Comparison of ENCODE assay signal across 1 cellular context in the genomic region with DNA sequence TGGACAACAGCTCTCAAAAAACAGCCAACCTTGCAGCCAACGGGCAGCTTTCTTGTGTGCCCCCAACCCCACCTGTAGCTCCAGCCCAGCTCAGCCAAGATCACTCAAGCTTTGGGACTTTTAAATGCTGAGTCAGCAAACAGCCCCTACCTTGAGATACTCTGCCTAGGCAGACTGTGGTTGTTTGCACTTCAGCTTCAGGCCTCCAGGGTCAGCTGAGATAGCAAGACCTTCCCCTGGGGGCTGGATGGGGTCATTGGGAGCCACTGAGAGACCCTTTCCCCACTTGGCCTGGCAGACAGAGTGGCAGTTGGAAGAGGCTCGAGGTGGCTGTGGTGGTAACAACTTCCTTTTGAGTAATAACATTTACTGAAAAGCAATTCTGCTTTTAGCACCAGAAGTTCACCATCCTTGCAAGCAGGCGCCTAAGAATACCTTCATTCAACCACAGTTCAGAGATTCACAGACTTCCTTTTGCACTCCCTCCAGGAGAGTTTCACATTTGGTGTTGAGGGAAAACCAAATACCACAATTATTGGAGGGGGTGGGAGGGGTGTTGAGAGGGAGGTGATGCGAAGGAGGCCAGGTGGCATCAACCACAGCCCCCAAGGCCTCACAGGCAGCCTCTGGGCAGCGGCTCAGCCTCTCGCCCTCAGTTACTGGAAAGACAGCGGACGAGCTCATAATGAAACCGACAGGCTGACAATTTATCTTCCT.
A peak's percentile ranks its signal among the peaks of the same experiment; 100 is the strongest.
TF ChIP-seq lines count a peak whose summit lies in the region.

No MANE protein-coding gene starts in this region.

TF ChIP-seq in HepG2, 621 proteins besides CTCF, POLR2A, EP300 and RAD21 (continued from another document and continues in another):
- TF ChIP-seq ZNF777 (CRISPR knock-in tag; IDR thresholded peaks at IDR 0.05) (0 out of 2 replicates have a peak, but pooled peaks have one; percentile 14), ZNF678 (CRISPR knock-in tag; IDR thresholded peaks at IDR 0.05) (peak; percentile 28; the same call in 1 of the 2 replicates), ZSCAN22 (CRISPR knock-in tag; IDR thresholded peaks at IDR 0.05) (no peak), ZNF605 (CRISPR knock-in tag; IDR thresholded peaks at IDR 0.05) (peak; percentile 45), ZSCAN31 (CRISPR knock-in tag; IDR thresholded peaks at IDR 0.05; ENCODE audit: low read depth) (peak; percentile 68; the same call in 1 of the 2 replicates), ZBTB20 (CRISPR knock-in tag; IDR thresholded peaks at IDR 0.05; ENCODE audit: borderline replicate concordance, low read depth) (no peak), ZNF747 (CRISPR knock-in tag; IDR thresholded peaks at IDR 0.05; ENCODE audit: borderline replicate concordance) (0 out of 2 replicates have a peak, but pooled peaks have one; percentile 52), CBFB (CRISPR knock-in tag; IDR thresholded peaks at IDR 0.05) (0 out of 2 replicates have a peak, but pooled peaks have one; percentile 12), PHF21A (CRISPR knock-in tag; IDR thresholded peaks at IDR 0.05) (peak; percentile 65; the same call in 1 of the 2 replicates), MEIS1 (CRISPR knock-in tag; IDR thresholded peaks at IDR 0.05; ENCODE audit: borderline replicate concordance) (0 out of 2 replicates have a peak, but pooled peaks have one; percentile 30), ZNF614 (CRISPR knock-in tag; IDR thresholded peaks at IDR 0.05; ENCODE audit: borderline replicate concordance) (no peak), ZFX (CRISPR knock-in tag; IDR thresholded peaks at IDR 0.05; ENCODE audit: low read depth) (peak; percentile 50), BCL6 (CRISPR knock-in tag; IDR thresholded peaks at IDR 0.05) (peak; percentile 46), SALL2 (CRISPR knock-in tag; IDR thresholded peaks at IDR 0.05) (0 out of 2 replicates have a peak, but pooled peaks have one; percentile 85), ARNT2 (CRISPR knock-in tag; IDR thresholded peaks at IDR 0.05; ENCODE audit: low read depth) (peak; percentile 59; the same call in 1 of the 2 replicates), KLF16 (CRISPR knock-in tag; IDR thresholded peaks at IDR 0.05) (0 out of 4 replicates have a peak, but pooled peaks of 1 of the 2 experiments have one; percentile 48), ZNF34 (CRISPR knock-in tag; IDR thresholded peaks at IDR 0.05; ENCODE audit: borderline replicate concordance) (0 out of 2 replicates have a peak, but pooled peaks have one; percentile 32), RFX5 (IDR thresholded peaks at IDR 0.05; ENCODE audit: low read depth, low read length) (peak; percentile 74; the same call in 1 of the 2 replicates), NFIB (CRISPR knock-in tag; IDR thresholded peaks at IDR 0.05; ENCODE audit: borderline replicate concordance) (no peak), SPEN (CRISPR knock-in tag; IDR thresholded peaks at IDR 0.05; ENCODE audit: low read depth) (0 out of 2 replicates have a peak, but pooled peaks have one; percentile 27), MATR3 (CRISPR knock-in tag; IDR thresholded peaks at IDR 0.05) (no peak), KDM2A (CRISPR knock-in tag; IDR thresholded peaks at IDR 0.05; ENCODE audit: borderline replicate concordance, low read depth) (peak; percentile 38; the same call in 1 of the 2 replicates), ARNTL (CRISPR knock-in tag; IDR thresholded peaks at IDR 0.05) (0 out of 2 replicates have a peak, but pooled peaks have one; percentile 60), MAFF (IDR thresholded peaks at IDR 0.05; ENCODE audit: low read depth, low read length) (peak; percentile 100), NR2F6 (IDR thresholded peaks at IDR 0.05) (0 out of 2 replicates have a peak, but pooled peaks have one; percentile 39), NR2F6 (CRISPR knock-in tag; IDR thresholded peaks at IDR 0.05) (no peak), ZNF44 (CRISPR knock-in tag; IDR thresholded peaks at IDR 0.05) (0 out of 2 replicates have a peak, but pooled peaks have one; percentile 4), SMC3 (IDR thresholded peaks at IDR 0.05; ENCODE audit: low read length) (peak; percentile 21; the same call in 1 of the 2 replicates), YEATS4 (CRISPR knock-in tag; IDR thresholded peaks at IDR 0.05; ENCODE audit: borderline replicate concordance) (no peak), MAFG (CRISPR knock-in tag; IDR thresholded peaks at IDR 0.05) (peak; percentile 98), TRIM24 (CRISPR knock-in tag; IDR thresholded peaks at IDR 0.05) (no peak), RBM22 (optimal IDR thresholded peaks at IDR 0.05; ENCODE audit: low read length) (no peak), TEAD3 (CRISPR knock-in tag; optimal IDR thresholded peaks at IDR 0.05; ENCODE audit: borderline replicate concordance) (peak; percentile 13), ZNF232 (CRISPR knock-in tag; IDR thresholded peaks at IDR 0.05; ENCODE audit: borderline replicate concordance) (0 out of 2 replicates have a peak, but pooled peaks have one; percentile 18), ZNF746 (CRISPR knock-in tag; IDR thresholded peaks at IDR 0.05) (0 out of 2 replicates have a peak, but pooled peaks have one; percentile 23), ZNF598 (CRISPR knock-in tag; IDR thresholded peaks at IDR 0.05; ENCODE audit: borderline replicate concordance) (0 out of 2 replicates have a peak, but pooled peaks have one; percentile 44), ZNF782 (CRISPR knock-in tag; IDR thresholded peaks at IDR 0.05; ENCODE audit: borderline replicate concordance) (peak; percentile 39; the same call in 1 of the 2 replicates), NCOA1 (CRISPR knock-in tag; IDR thresholded peaks at IDR 0.05) (no peak)
- TF ChIP-seq, protein P1, sequence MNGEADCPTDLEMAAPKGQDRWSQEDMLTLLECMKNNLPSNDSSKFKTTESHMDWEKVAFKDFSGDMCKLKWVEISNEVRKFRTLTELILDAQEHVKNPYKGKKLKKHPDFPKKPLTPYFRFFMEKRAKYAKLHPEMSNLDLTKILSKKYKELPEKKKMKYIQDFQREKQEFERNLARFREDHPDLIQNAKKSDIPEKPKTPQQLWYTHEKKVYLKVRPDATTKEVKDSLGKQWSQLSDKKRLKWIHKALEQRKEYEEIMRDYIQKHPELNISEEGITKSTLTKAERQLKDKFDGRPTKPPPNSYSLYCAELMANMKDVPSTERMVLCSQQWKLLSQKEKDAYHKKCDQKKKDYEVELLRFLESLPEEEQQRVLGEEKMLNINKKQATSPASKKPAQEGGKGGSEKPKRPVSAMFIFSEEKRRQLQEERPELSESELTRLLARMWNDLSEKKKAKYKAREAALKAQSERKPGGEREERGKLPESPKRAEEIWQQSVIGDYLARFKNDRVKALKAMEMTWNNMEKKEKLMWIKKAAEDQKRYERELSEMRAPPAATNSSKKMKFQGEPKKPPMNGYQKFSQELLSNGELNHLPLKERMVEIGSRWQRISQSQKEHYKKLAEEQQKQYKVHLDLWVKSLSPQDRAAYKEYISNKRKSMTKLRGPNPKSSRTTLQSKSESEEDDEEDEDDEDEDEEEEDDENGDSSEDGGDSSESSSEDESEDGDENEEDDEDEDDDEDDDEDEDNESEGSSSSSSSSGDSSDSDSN (CRISPR knock-in tag; IDR thresholded peaks at IDR 0.05): peak; percentile 35
- TF ChIP-seq, protein P2, sequence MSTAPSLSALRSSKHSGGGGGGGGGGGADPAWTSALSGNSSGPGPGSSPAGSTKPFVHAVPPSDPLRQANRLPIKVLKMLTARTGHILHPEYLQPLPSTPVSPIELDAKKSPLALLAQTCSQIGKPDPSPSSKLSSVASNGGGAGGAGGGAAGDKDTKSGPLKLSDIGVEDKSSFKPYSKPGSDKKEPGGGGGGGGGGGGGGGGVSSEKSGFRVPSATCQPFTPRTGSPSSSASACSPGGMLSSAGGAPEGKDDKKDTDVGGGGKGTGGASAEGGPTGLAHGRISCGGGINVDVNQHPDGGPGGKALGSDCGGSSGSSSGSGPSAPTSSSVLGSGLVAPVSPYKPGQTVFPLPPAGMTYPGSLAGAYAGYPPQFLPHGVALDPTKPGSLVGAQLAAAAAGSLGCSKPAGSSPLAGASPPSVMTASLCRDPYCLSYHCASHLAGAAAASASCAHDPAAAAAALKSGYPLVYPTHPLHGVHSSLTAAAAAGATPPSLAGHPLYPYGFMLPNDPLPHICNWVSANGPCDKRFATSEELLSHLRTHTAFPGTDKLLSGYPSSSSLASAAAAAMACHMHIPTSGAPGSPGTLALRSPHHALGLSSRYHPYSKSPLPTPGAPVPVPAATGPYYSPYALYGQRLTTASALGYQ (CRISPR knock-in tag; IDR thresholded peaks at IDR 0.05): no peak
- TF ChIP-seq, protein P3, sequence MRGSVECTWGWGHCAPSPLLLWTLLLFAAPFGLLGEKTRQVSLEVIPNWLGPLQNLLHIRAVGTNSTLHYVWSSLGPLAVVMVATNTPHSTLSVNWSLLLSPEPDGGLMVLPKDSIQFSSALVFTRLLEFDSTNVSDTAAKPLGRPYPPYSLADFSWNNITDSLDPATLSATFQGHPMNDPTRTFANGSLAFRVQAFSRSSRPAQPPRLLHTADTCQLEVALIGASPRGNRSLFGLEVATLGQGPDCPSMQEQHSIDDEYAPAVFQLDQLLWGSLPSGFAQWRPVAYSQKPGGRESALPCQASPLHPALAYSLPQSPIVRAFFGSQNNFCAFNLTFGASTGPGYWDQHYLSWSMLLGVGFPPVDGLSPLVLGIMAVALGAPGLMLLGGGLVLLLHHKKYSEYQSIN (CRISPR knock-in tag; IDR thresholded peaks at IDR 0.05; ENCODE audit: borderline replicate concordance): no peak
- TF ChIP-seq, protein P4, sequence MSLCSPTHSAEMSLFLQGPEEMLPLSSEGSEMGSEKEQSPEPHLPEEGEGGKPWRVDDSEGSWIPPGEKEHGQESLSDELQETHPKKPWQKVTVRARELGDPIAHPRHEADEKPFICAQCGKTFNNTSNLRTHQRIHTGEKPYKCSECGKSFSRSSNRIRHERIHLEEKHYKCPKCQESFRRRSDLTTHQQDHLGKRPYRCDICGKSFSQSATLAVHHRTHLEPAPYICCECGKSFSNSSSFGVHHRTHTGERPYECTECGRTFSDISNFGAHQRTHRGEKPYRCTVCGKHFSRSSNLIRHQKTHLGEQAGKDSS (CRISPR knock-in tag; IDR thresholded peaks at IDR 0.05; ENCODE audit: borderline replicate concordance, low read depth): 0 out of 2 replicates have a peak, but pooled peaks have one; percentile 12
- TF ChIP-seq, protein P5, sequence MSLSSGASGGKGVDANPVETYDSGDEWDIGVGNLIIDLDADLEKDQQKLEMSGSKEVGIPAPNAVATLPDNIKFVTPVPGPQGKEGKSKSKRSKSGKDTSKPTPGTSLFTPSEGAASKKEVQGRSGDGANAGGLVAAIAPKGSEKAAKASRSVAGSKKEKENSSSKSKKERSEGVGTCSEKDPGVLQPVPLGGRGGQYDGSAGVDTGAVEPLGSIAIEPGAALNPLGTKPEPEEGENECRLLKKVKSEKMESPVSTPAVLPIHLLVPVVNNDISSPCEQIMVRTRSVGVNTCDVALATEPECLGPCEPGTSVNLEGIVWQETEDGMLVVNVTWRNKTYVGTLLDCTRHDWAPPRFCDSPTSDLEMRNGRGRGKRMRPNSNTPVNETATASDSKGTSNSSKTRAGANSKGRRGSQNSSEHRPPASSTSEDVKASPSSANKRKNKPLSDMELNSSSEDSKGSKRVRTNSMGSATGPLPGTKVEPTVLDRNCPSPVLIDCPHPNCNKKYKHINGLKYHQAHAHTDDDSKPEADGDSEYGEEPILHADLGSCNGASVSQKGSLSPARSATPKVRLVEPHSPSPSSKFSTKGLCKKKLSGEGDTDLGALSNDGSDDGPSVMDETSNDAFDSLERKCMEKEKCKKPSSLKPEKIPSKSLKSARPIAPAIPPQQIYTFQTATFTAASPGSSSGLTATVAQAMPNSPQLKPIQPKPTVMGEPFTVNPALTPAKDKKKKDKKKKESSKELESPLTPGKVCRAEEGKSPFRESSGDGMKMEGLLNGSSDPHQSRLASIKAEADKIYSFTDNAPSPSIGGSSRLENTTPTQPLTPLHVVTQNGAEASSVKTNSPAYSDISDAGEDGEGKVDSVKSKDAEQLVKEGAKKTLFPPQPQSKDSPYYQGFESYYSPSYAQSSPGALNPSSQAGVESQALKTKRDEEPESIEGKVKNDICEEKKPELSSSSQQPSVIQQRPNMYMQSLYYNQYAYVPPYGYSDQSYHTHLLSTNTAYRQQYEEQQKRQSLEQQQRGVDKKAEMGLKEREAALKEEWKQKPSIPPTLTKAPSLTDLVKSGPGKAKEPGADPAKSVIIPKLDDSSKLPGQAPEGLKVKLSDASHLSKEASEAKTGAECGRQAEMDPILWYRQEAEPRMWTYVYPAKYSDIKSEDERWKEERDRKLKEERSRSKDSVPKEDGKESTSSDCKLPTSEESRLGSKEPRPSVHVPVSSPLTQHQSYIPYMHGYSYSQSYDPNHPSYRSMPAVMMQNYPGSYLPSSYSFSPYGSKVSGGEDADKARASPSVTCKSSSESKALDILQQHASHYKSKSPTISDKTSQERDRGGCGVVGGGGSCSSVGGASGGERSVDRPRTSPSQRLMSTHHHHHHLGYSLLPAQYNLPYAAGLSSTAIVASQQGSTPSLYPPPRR (CRISPR knock-in tag; IDR thresholded peaks at IDR 0.05; ENCODE audit: borderline replicate concordance): peak; percentile 49; the same call in 1 of the 2 replicates
- TF ChIP-seq, protein P6, sequence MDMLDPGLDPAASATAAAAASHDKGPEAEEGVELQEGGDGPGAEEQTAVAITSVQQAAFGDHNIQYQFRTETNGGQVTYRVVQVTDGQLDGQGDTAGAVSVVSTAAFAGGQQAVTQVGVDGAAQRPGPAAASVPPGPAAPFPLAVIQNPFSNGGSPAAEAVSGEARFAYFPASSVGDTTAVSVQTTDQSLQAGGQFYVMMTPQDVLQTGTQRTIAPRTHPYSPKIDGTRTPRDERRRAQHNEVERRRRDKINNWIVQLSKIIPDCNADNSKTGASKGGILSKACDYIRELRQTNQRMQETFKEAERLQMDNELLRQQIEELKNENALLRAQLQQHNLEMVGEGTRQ (IDR thresholded peaks at IDR 0.05; ENCODE audit: low read depth, low read length): no peak
- TF ChIP-seq, protein P6 (CRISPR knock-in tag; IDR thresholded peaks at IDR 0.05; ENCODE audit: borderline replicate concordance): 0 out of 2 replicates have a peak, but pooled peaks have one; percentile 29
- TF ChIP-seq, protein P7, sequence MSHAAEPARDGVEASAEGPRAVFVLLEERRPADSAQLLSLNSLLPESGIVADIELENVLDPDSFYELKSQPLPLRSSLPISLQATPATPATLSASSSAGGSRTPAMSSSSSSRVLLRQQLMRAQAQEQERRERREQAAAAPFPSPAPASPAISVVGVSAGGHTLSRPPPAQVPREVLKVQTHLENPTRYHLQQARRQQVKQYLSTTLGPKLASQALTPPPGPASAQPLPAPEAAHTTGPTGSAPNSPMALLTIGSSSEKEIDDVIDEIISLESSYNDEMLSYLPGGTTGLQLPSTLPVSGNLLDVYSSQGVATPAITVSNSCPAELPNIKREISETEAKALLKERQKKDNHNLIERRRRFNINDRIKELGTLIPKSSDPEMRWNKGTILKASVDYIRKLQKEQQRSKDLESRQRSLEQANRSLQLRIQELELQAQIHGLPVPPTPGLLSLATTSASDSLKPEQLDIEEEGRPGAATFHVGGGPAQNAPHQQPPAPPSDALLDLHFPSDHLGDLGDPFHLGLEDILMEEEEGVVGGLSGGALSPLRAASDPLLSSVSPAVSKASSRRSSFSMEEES (CRISPR knock-in tag; IDR thresholded peaks at IDR 0.05): no peak
- TF ChIP-seq, protein P8, sequence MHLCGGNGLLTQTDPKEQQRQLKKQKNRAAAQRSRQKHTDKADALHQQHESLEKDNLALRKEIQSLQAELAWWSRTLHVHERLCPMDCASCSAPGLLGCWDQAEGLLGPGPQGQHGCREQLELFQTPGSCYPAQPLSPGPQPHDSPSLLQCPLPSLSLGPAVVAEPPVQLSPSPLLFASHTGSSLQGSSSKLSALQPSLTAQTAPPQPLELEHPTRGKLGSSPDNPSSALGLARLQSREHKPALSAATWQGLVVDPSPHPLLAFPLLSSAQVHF (CRISPR knock-in tag; IDR thresholded peaks at IDR 0.05): no peak
